In genomic region chr3:50163572-50163971, GRCh38 we compare ENCODE assay signal across 15 cellular contexts. TPM values are rescaled to one million over a fixed set of nuclear protein-coding genes. Genes with fewer than 3 reads are reported as not detected.
DNase-seq lines count a peak whose midpoint lies in the region; ATAC-seq and TF ChIP-seq lines count a peak whose summit lies in the region.
"Had no signal": no experiment of that assay in that cellular context is flagged by ENCODE, and none has a peak within 500 bp of the region (broad histone marks: within the 10 kb centered on the region; RNA-seq: fewer than 3 reads in every experiment).

No MANE protein-coding gene starts in this region.

- no peaks in the 10 kb centered on the region for H3K36me3 ChIP-seq in ascending aorta
- no peaks in the 10 kb centered on the region for H3K36me3 ChIP-seq in left lung

- no peak for TF ChIP-seq CTCF in AG10803 (conservative IDR thresholded peaks at IDR 0.05; ENCODE audit: low read length)
- no peak for TF ChIP-seq CTCF in ascending aorta (IDR thresholded peaks at IDR 0.05)
- no peak for TF ChIP-seq CTCF in left lung (IDR thresholded peaks at IDR 0.05)

- H3K27ac ChIP-seq in ascending aorta = peak overlapping the region; percentile 88 to 94
- peak overlapping the region; percentile 44 to 69 for H3K27ac ChIP-seq in left lung
- H3K27ac ChIP-seq in skin epidermis = peak overlapping the region in 18 of 21 experiments; percentile 24 to 85 (median 66)

- H3K9me3 Mint-ChIP-seq in stimulated activated memory B cell treated with anti-CD40 and anti-IgM and Interleukin-4, amounts not matched to agents 10 μg/mL and 1 μg/mL and 100 μg/mL, for 72 hours = no peaks in the 10 kb centered on the region

- ATAC-seq in left lung (no peak), HG02852 (IDR thresholded peaks at IDR 0.05; ENCODE audit: unreplicated experiment) (no peak), HG03135 (IDR thresholded peaks at IDR 0.05; ENCODE audit: unreplicated experiment) (no peak), GM21423 (IDR thresholded peaks at IDR 0.05; ENCODE audit: unreplicated experiment) (no peak)
- no peak for ATAC-seq in stimulated activated memory B cell treated with anti-CD40 and anti-IgM and Interleukin-4, amounts not matched to agents 10 μg/mL and 1 μg/mL and 100 μg/mL, for 72 hours
- ATAC-seq: GM12878 had no signal

- no peaks in the 10 kb centered on the region for H3K36me3 Mint-ChIP-seq in stimulated activated memory B cell treated with anti-CD40 and anti-IgM and Interleukin-4, amounts not matched to agents 10 μg/mL and 1 μg/mL and 100 μg/mL, for 72 hours

- H3K9me3 ChIP-seq in ascending aorta (no peaks in the 10 kb centered on the region), left lung (no peaks in the 10 kb centered on the region)

- H3K27me3 ChIP-seq in ascending aorta (no peaks in the 10 kb centered on the region), left lung (no peaks in the 10 kb centered on the region)

- intact Hi-C loops in ascending aorta (cut with DNase I) (loop anchor here (5.0 kb wide), 1 partner anchor 661 kb away; no protein-coding TSS in a partner anchor), left lung (cut with DNase I) (no loop called here)

- H3K27me3 Mint-ChIP-seq in stimulated activated memory B cell treated with anti-CD40 and anti-IgM and Interleukin-4, amounts not matched to agents 10 μg/mL and 1 μg/mL and 100 μg/mL, for 72 hours = peaks cover 9% of the 10 kb centered on the region

- DNase-seq in AG10803 (ENCODE audit: low read depth) (peak; percentile 13), ascending aorta (ENCODE audit: low spot score in 2 of 2) (no peak), left lung (no peak)
- DNase-seq: activated CD4-positive, CD25-positive, alpha-beta regulatory T cell; activated T-cell treated with anti-CD3 and anti-CD28 coated beads for 4 hours; Kasumi-1; NCI-H2081 treated with DMSO at 0.1 percent for 48 hours; NK-92 treated with Interleukin-12 subunit alpha and Interleukin-12 subunit beta, amount 100 ng/mL, for 24 hours; small intestine had no signal

- no peak overlapping the region for H3K4me3 ChIP-seq in AG10803 (ENCODE audit: low read length)
- H3K4me3 ChIP-seq in ascending aorta = no peak overlapping the region
- H3K4me3 ChIP-seq in left lung = no peak overlapping the region
- H3K4me3 ChIP-seq in skin epidermis = no peak overlapping the region
- H3K4me3 ChIP-seq: GM12878 had no signal

- H3K4me1 Mint-ChIP-seq in stimulated activated memory B cell treated with anti-CD40 and anti-IgM and Interleukin-4, amounts not matched to agents 10 μg/mL and 1 μg/mL and 100 μg/mL, for 72 hours = no peaks in the 10 kb centered on the region

- no peak overlapping the region for H3K4me3 Mint-ChIP-seq in stimulated activated memory B cell treated with anti-CD40 and anti-IgM and Interleukin-4, amounts not matched to agents 10 μg/mL and 1 μg/mL and 100 μg/mL, for 72 hours

- H3K4me1 ChIP-seq in ascending aorta (peaks cover 34 to 88% of the 10 kb centered on the region in 2 donors), left lung (peaks cover 28 to 85% of the 10 kb centered on the region in 2 donors)

- no peak overlapping the region for H3K27ac Mint-ChIP-seq in stimulated activated memory B cell treated with anti-CD40 and anti-IgM and Interleukin-4, amounts not matched to agents 10 μg/mL and 1 μg/mL and 100 μg/mL, for 72 hours

RNA-seq across cellular contexts. Expression of gene SEMA3F, which starts 8.4 kb away (rescaled TPM):
- 75.0 TPM for total RNA-seq in ascending aorta
- total RNA-seq in left lung = 10 to 100 TPM; 26.0 to 56.2 TPM

RNA-seq across cellular contexts. Expression of gene GNAT1, which starts 27.8 kb away (rescaled TPM):
- total RNA-seq in ascending aorta = 4.7 TPM
- total RNA-seq in left lung = not detected
- total RNA-seq: GM12878 had no signal

RNA-seq across cellular contexts. Expression of gene SLC38A3, which starts 41.5 kb away (rescaled TPM):
- not detected for total RNA-seq in ascending aorta
- total RNA-seq in left lung = under 1 TPM in 1 of 2 donors, not detected in 1; 0.23 TPM
- total RNA-seq: GM12878 had no signal
